In genomic region chr19:43464089-43464775, GRCh38 we compare ENCODE assay signal across 8 cellular contexts. TPM values are rescaled to one million over a fixed set of nuclear protein-coding genes. Genes with fewer than 3 reads are reported as not detected.
DNase-seq lines count a peak whose midpoint lies in the region; ATAC-seq lines count a peak whose summit lies in the region.

No MANE protein-coding gene starts in this region.

- H3K27me3 ChIP-seq in ectodermal cell (ENCODE audit: control insufficient read depth, insufficient read depth, low read length, poor library complexity, severe bottlenecking) (peaks cover 51% of the 10 kb centered on the region), mononuclear cell (ENCODE audit: insufficient read depth, low read length) (no peaks in the 10 kb centered on the region), subcutaneous abdominal adipose tissue (ENCODE audit: control insufficient read depth in 5 of 5, insufficient read depth in 4 of 5, low read length in 5 of 5) (peaks cover 0 to 9% (median 6%) of the 10 kb centered on the region in 5 donors)

- H3K9me3 Mint-ChIP-seq in T-helper 1 cell treated with Interleukin-12 subunit alpha and Interleukin-12 subunit beta and Interleukin-4 antibody, amounts not matched to agents 30 μg/mL and 1 μg/mL, for 36 hours: no peaks in the 10 kb centered on the region

- peak overlapping the region in 3 of 5 donors; percentile 43 to 78 (median 51) for H3K9ac ChIP-seq in subcutaneous abdominal adipose tissue (ENCODE audit: low read length in 5 of 5)

- WGBS in ectodermal cell, 2 experiments: 21% methylated on average over 36 of the region's 36 CpGs

- no peaks in the 10 kb centered on the region for H3K36me3 Mint-ChIP-seq in T-helper 1 cell treated with Interleukin-12 subunit alpha and Interleukin-12 subunit beta and Interleukin-4 antibody, amounts not matched to agents 30 μg/mL and 1 μg/mL, for 36 hours (ENCODE audit: low read depth)

- H3K9me3 ChIP-seq in ectodermal cell (ENCODE audit: control insufficient read depth, low read length): no peaks in the 10 kb centered on the region
- no peaks in the 10 kb centered on the region for H3K9me3 ChIP-seq in mononuclear cell (ENCODE audit: low read depth, low read length)
- no peaks in the 10 kb centered on the region for H3K9me3 ChIP-seq in subcutaneous abdominal adipose tissue (ENCODE audit: control insufficient read depth in 5 of 5, low read length in 5 of 5)

- H3K27me3 Mint-ChIP-seq in T-helper 1 cell treated with Interleukin-12 subunit alpha and Interleukin-12 subunit beta and Interleukin-4 antibody, amounts not matched to agents 30 μg/mL and 1 μg/mL, for 36 hours (ENCODE audit: low read depth): peaks cover 4% of the 10 kb centered on the region

- H3K36me3 ChIP-seq in ectodermal cell (ENCODE audit: control insufficient read depth, insufficient read depth, low read length) (no peaks in the 10 kb centered on the region), subcutaneous abdominal adipose tissue (ENCODE audit: control insufficient read depth in 5 of 5, insufficient read depth in 5 of 5, low read length in 5 of 5) (no peaks in the 10 kb centered on the region)

- H3K27ac Mint-ChIP-seq in T-helper 1 cell treated with Interleukin-12 subunit alpha and Interleukin-12 subunit beta and Interleukin-4 antibody, amounts not matched to agents 30 μg/mL and 1 μg/mL, for 36 hours: peak overlapping the region; percentile 98

- H3K4me3 ChIP-seq in ectodermal cell (ENCODE audit: insufficient read depth, low read depth, low read length) (peak overlapping the region; percentile 85), mononuclear cell (ENCODE audit: low read length) (peak overlapping the region; percentile 70), subcutaneous abdominal adipose tissue (ENCODE audit: low read depth in 1 of 5, low read length in 5 of 5) (peak overlapping the region; percentile 71 to 93 (median 82))

- H3K4me1 ChIP-seq in ectodermal cell (ENCODE audit: control insufficient read depth, insufficient read depth, low read length) (no peaks in the 10 kb centered on the region), mononuclear cell (ENCODE audit: insufficient read depth, low read length) (peaks cover 57% of the 10 kb centered on the region), subcutaneous abdominal adipose tissue (ENCODE audit: control insufficient read depth in 5 of 5, insufficient read depth in 5 of 5, low read length in 5 of 5) (peaks cover 0 to 28% (median 25%) of the 10 kb centered on the region in 5 donors)

- peaks cover 30% of the 10 kb centered on the region for H3K4me1 Mint-ChIP-seq in T-helper 1 cell treated with Interleukin-12 subunit alpha and Interleukin-12 subunit beta and Interleukin-4 antibody, amounts not matched to agents 30 μg/mL and 1 μg/mL, for 36 hours (ENCODE audit: low read depth)

- H3K4me3 Mint-ChIP-seq in T-helper 1 cell treated with Interleukin-12 subunit alpha and Interleukin-12 subunit beta and Interleukin-4 antibody, amounts not matched to agents 30 μg/mL and 1 μg/mL, for 36 hours: peak overlapping the region; percentile 95

- DNase-seq in NCI-H2029 (lab: John Stamatoyannopoulos, UW) (peak; percentile 45), NCI-H2029 treated with DMSO at 0.1 percent for 48 hours (lab: John Stamatoyannopoulos, UW) (no peak), MV-4-11 (lab: John Stamatoyannopoulos, UW) (no peak)

- ATAC-seq in HG02981 (IDR thresholded peaks at IDR 0.05; ENCODE audit: unreplicated experiment): peak; percentile 33

- H3K27ac ChIP-seq in ectodermal cell (ENCODE audit: insufficient read depth, low read depth, low read length, poor library complexity, severe bottlenecking) (peak overlapping the region; percentile 60), subcutaneous abdominal adipose tissue (ENCODE audit: low read depth, low read length) (peak overlapping the region; percentile 54)

RNA-seq across cellular contexts. Expression of gene LYPD3, which starts 1.2 kb away (rescaled TPM):
- polyA plus RNA-seq in ectodermal cell (2013, experiment 1 of 4): 0.94 TPM
- 1.3 TPM for polyA plus RNA-seq in ectodermal cell (2013, experiment 2 of 4)
- polyA plus RNA-seq in ectodermal cell (2013, experiment 3 of 4): 0.80 TPM
- polyA plus RNA-seq in ectodermal cell (2013, experiment 4 of 4): 1.5 TPM
- total RNA-seq in mononuclear cell: 3.5 TPM

RNA-seq across cellular contexts. Expression of gene PHLDB3, which starts 40.3 kb away (rescaled TPM):
- 10.0 TPM for polyA plus RNA-seq in ectodermal cell (2013, experiment 1 of 4)
- polyA plus RNA-seq in ectodermal cell (2013, experiment 2 of 4): 9.2 TPM
- 10.6 TPM for polyA plus RNA-seq in ectodermal cell (2013, experiment 3 of 4)
- 7.9 TPM for polyA plus RNA-seq in ectodermal cell (2013, experiment 4 of 4)
- total RNA-seq in mononuclear cell: 17.1 TPM

RNA-seq across cellular contexts. Expression of gene TEX101, which starts 49.5 kb away (rescaled TPM):
- polyA plus RNA-seq in ectodermal cell (2013, experiment 1 of 4): not detected
- not detected for polyA plus RNA-seq in ectodermal cell (2013, experiment 2 of 4)
- not detected for polyA plus RNA-seq in ectodermal cell (2013, experiment 3 of 4)
- not detected for polyA plus RNA-seq in ectodermal cell (2013, experiment 4 of 4)
- total RNA-seq in mononuclear cell: 0.10 TPM
